ENCODE assay signal across 18 cellular contexts in genomic region chr16:85288341-85288868, GRCh38.
DNase-seq lines count a peak whose midpoint lies in the region; TF ChIP-seq lines count a peak whose summit lies in the region.
"Had no signal": no experiment of that assay in that cellular context is flagged by ENCODE, and none has a peak within 500 bp of the region (broad histone marks: within the 10 kb centered on the region; RNA-seq: fewer than 3 reads in every experiment).

No MANE protein-coding gene starts in this region.

- H3K4me3 ChIP-seq in BLaER1 (no peak overlapping the region), adrenal gland (no peak overlapping the region), neuronal stem cell (ENCODE audit: low read length in 2 of 2) (no peak overlapping the region), SK-N-SH (ENCODE audit: low read depth in 2 of 2, low read length in 1 of 2) (no peak overlapping the region)

- H3K4me1 Mint-ChIP-seq in glutamatergic neuron (ENCODE audit: low read depth, unreplicated experiment), result peaks cover 46% of the 10 kb centered on the region
- H3K4me1 Mint-ChIP-seq: CD4-positive, alpha-beta memory T cell had no signal

- H4K8ac ChIP-seq in neuronal stem cell (ENCODE audit: low read depth, low read length), result no peak overlapping the region

- no peak overlapping the region for H3K14ac ChIP-seq in neuronal stem cell (ENCODE audit: low read length)

- no peak for TF ChIP-seq RAD21 in SK-N-SH (IDR thresholded peaks at IDR 0.05; ENCODE audit: low read length)

- H3K4me2 ChIP-seq in BLaER1 (peak overlapping the region; percentile 91), neuronal stem cell (ENCODE audit: insufficient read depth, low read length, poor library complexity, severe bottlenecking) (no peak overlapping the region), SK-N-SH (no peak overlapping the region)

- H3K79me1 ChIP-seq in neuronal stem cell (ENCODE audit: low read depth, low read length), result no peaks in the 10 kb centered on the region

- H3K9me2 ChIP-seq in SK-N-SH, result no peaks in the 10 kb centered on the region

- no peak overlapping the region for H4K91ac ChIP-seq in neuronal stem cell (ENCODE audit: low read depth, low read length, poor library complexity)

- H2AFZ ChIP-seq in neuronal stem cell (ENCODE audit: low read length) (no peak overlapping the region), SK-N-SH (ENCODE audit: low read depth) (no peak overlapping the region)

- H3K9ac ChIP-seq in BLaER1, result peak overlapping the region; percentile 45
- H3K9ac ChIP-seq in neuronal stem cell (ENCODE audit: low read depth, low read length, poor library complexity), result no peak overlapping the region
- no peak overlapping the region for H3K9ac ChIP-seq in SK-N-SH

- H3K36me3 ChIP-seq in BLaER1 (no peaks in the 10 kb centered on the region), adrenal gland (replicated peaks in 1 of 2) (no peaks in the 10 kb centered on the region), neuronal stem cell (replicated peaks in 1 of 2; ENCODE audit: control insufficient read depth in 2 of 2, insufficient read depth in 2 of 2, low read length in 2 of 2) (no peaks in the 10 kb centered on the region), SK-N-SH (replicated peaks in 1 of 2; ENCODE audit: control insufficient read depth in 1 of 2, insufficient read depth in 2 of 2, low read length in 1 of 2) (no peaks in the 10 kb centered on the region)

- H3K9me3 ChIP-seq in BLaER1, result no peaks in the 10 kb centered on the region
- H3K9me3 ChIP-seq in adrenal gland (replicated peaks in 1 of 3), result no peaks in the 10 kb centered on the region
- peaks cover 0 to 3% of the 10 kb centered on the region in 2 donors for H3K9me3 ChIP-seq in neuronal stem cell (replicated peaks in 1 of 2; ENCODE audit: control insufficient read depth in 2 of 2, insufficient read depth in 1 of 2, low read depth in 1 of 2, low read length in 2 of 2)
- no peaks in the 10 kb centered on the region for H3K9me3 ChIP-seq in SK-N-SH

- TF ChIP-seq CTCF in adrenal gland (IDR thresholded peaks at IDR 0.05) (no peak), glutamatergic neuron (IDR thresholded peaks at IDR 0.05; ENCODE audit: partially characterized antibody, unreplicated experiment) (no peak), RWPE1 (conservative IDR thresholded peaks at IDR 0.05; ENCODE audit: low read depth) (no peak), SK-N-SH (IDR thresholded peaks at IDR 0.05) (no peak)

- H3K27me3 ChIP-seq in BLaER1 (no peaks in the 10 kb centered on the region), adrenal gland (no peaks in the 10 kb centered on the region), neuronal stem cell (ENCODE audit: control insufficient read depth in 3 of 3, insufficient read depth in 3 of 3, low read depth in 1 of 3, low read length in 3 of 3) (peaks cover 0 to 15% (median 0%) of the 10 kb centered on the region in 3 experiments), SK-N-SH (ENCODE audit: insufficient read depth) (no peaks in the 10 kb centered on the region)

- H3K23ac ChIP-seq in neuronal stem cell (ENCODE audit: low read depth, low read length, poor library complexity), result peak overlapping the region; percentile 43

- no peak overlapping the region for H2BK120ac ChIP-seq in neuronal stem cell (ENCODE audit: low read depth, low read length)

- H3K4me1 ChIP-seq in BLaER1, result peaks cover 100% of the 10 kb centered on the region
- H3K4me1 ChIP-seq in adrenal gland (replicated peaks in 1 of 2), result peaks cover 38 to 71% of the 10 kb centered on the region in 2 donors
- H3K4me1 ChIP-seq in neuronal stem cell (ENCODE audit: control insufficient read depth in 2 of 2, insufficient read depth in 1 of 2, low read depth in 1 of 2, low read length in 2 of 2), result peaks cover 19 to 52% of the 10 kb centered on the region in 2 donors
- H3K4me1 ChIP-seq in SK-N-SH (ENCODE audit: control insufficient read depth in 1 of 2, insufficient read depth in 2 of 2, low read depth in 1 of 2, low read length in 1 of 2), result peaks cover 10 to 65% of the 10 kb centered on the region in 2 experiments; a peak in 3 of 4 replicates

- H2AK5ac ChIP-seq in neuronal stem cell (ENCODE audit: low read depth, low read length), result peak overlapping the region; percentile 65

- H2BK5ac ChIP-seq in neuronal stem cell (ENCODE audit: low read length), result peak overlapping the region; percentile 10

- H2BK15ac ChIP-seq in neuronal stem cell (ENCODE audit: low read length), result no peak overlapping the region

- peaks cover 21% of the 10 kb centered on the region for H3K27me3 Mint-ChIP-seq in glutamatergic neuron (ENCODE audit: unreplicated experiment)
- H3K27me3 Mint-ChIP-seq: CD4-positive, alpha-beta memory T cell had no signal

- H3K4me3 Mint-ChIP-seq in glutamatergic neuron (ENCODE audit: unreplicated experiment), result no peak overlapping the region
- H3K4me3 Mint-ChIP-seq: CD4-positive, alpha-beta memory T cell; H9 had no signal

- peak overlapping the region; percentile 97 for H3K27ac Mint-ChIP-seq in glutamatergic neuron (ENCODE audit: unreplicated experiment)

- DNase-seq in adrenal gland (no peak), glutamatergic neuron (no peak), neuronal stem cell (ENCODE audit: low spot score) (no peak), RWPE1 (ENCODE audit: low spot score) (no peak), SK-N-SH (no peak), SIG-M5 (lab: John Stamatoyannopoulos, UW) (no peak), hippocampal formation (lab: John Stamatoyannopoulos, UW) (no peak)
- DNase-seq: AML-193; C1 segment of cervical spinal cord; CD4-positive, alpha-beta memory T cell; DMS153; DMS79 treated with DMSO at 0.1 percent for 48 hours; EL; GOT3; H9 had no signal

- H3K9me3 Mint-ChIP-seq in glutamatergic neuron (ENCODE audit: unreplicated experiment), result peaks cover 19% of the 10 kb centered on the region
- H3K9me3 Mint-ChIP-seq: H9 had no signal

- TF ChIP-seq POLR2A in adrenal gland (IDR thresholded peaks at IDR 0.05), result no peak

- WGBS in adrenal gland, 4 donors, result 81 to 86% (median 86%) methylated on average over 4 of the region's 4 CpGs
- WGBS in neuronal stem cell (ENCODE audit: extremely low coverage in 2 of 2, insufficient read length in 2 of 2, insufficient replicate concordance in 1 of 2), 2 donors, result no CpG with 5 or more reads among the region's 4 CpGs
- WGBS in SK-N-SH (ENCODE audit: low lambda C conversion rate), result 94% methylated on average over 3 of the region's 4 CpGs

- no peaks in the 10 kb centered on the region for H3K36me3 Mint-ChIP-seq in glutamatergic neuron (ENCODE audit: unreplicated experiment)
- H3K36me3 Mint-ChIP-seq: CD4-positive, alpha-beta memory T cell had no signal

- H3K18ac ChIP-seq in neuronal stem cell (ENCODE audit: low read length), result peak overlapping the region; percentile 57

- H2BK12ac ChIP-seq in neuronal stem cell (ENCODE audit: low read length), result no peak overlapping the region

- H3K79me2 ChIP-seq in SK-N-SH (ENCODE audit: insufficient read depth), result no peaks in the 10 kb centered on the region

- H4K20me1 ChIP-seq in BLaER1 (no peaks in the 10 kb centered on the region), SK-N-SH (ENCODE audit: insufficient read depth) (peaks cover 15% of the 10 kb centered on the region; the same call in 1 of the 2 replicates)

- CTCF ChIA-PET in RWPE1 (lab: Yijun Ruan, JAX) (no interaction called here), SK-N-SH (lab: Yijun Ruan, JAX) (interaction anchor here (0.7 to 7.3 kb wide), 6 partner anchors 9 to 174 kb away, joined by 3 to 67 read pairs (median 4); no protein-coding TSS in a partner anchor)

- no peak for TF ChIP-seq EP300 in SK-N-SH (IDR thresholded peaks at IDR 0.05; ENCODE audit: borderline replicate concordance in 1 of 2, low read depth in 1 of 2, low read length in 1 of 2)

- POLR2A ChIA-PET in RWPE1 (lab: Yijun Ruan, JAX; ENCODE audit: low non-redundant PET) (no interaction called here), SK-N-SH (lab: Yijun Ruan, JAX) (no interaction called here)

- H3F3A ChIP-seq in SK-N-SH (replicated peaks; ENCODE audit: insufficient read depth), result peaks cover 6% of the 10 kb centered on the region

- peak overlapping the region; percentile 68 for H3K27ac ChIP-seq in BLaER1
- peak overlapping the region in 4 of 5 donors; percentile 51 to 94 (median 78) for H3K27ac ChIP-seq in adrenal gland
- no peak overlapping the region for H3K27ac ChIP-seq in neuronal stem cell (replicated peaks; ENCODE audit: low read length)
- H3K27ac ChIP-seq in RWPE1, result no peak overlapping the region
- no peak overlapping the region for H3K27ac ChIP-seq in SK-N-SH (ENCODE audit: low read depth in 2 of 2, low read length in 1 of 2)
- H3K27ac ChIP-seq: 22Rv1, HL-60 had no signal

- intact Hi-C loops in adrenal gland (cut with DNase I), result loop anchor here in 1 of 2 donors (10.0 kb wide), 1 partner anchor 326 kb away; the partner anchor contains the start of gene GSE1

- no peak overlapping the region for H3K4ac ChIP-seq in neuronal stem cell (ENCODE audit: low read length)

TF ChIP-seq in SK-N-SH, 30 proteins besides CTCF, POLR2A, EP300 and RAD21 (continues in another document):
- TF ChIP-seq FOXM1 (IDR thresholded peaks at IDR 0.05; ENCODE audit: low read depth), result no peak
- TF ChIP-seq GATA2 (CRISPR knock-in tag; IDR thresholded peaks at IDR 0.05), result no peak
- no peak for TF ChIP-seq NRF1 (IDR thresholded peaks at IDR 0.05; ENCODE audit: low read depth, low read length)
- no peak for TF ChIP-seq SIN3A (IDR thresholded peaks at IDR 0.05; ENCODE audit: borderline replicate concordance, low read depth, low read length)
- no peak for TF ChIP-seq EZH2phosphoT487 (IDR thresholded peaks at IDR 0.05; ENCODE audit: borderline replicate concordance, low read depth)
- no peak for TF ChIP-seq PBX3 (IDR thresholded peaks at IDR 0.05)

Comparison
In these comparisons a context has a peak if more than half of its experiments do, and no peak if none do; other contexts are left out.
1. H3K27ac ChIP-seq: peak in BLaER1 (single experiment) and adrenal gland (4 of 5); none in neuronal stem cell (single experiment), RWPE1 (single experiment) and SK-N-SH (0 of 2).